Comparison of ENCODE assay signal across 10 cellular contexts in genomic region chr15:63764124-63764827, GRCh38.
DNase-seq lines count a peak whose midpoint lies in the region; ATAC-seq, FAIRE-seq and TF ChIP-seq lines count a peak whose summit lies in the region.
"Had no signal": no experiment of that assay in that cellular context is flagged by ENCODE, and none has a peak within 500 bp of the region (broad histone marks: within the 10 kb centered on the region; RNA-seq: fewer than 3 reads in every experiment).

No MANE protein-coding gene starts in this region.

- peak overlapping the region; percentile 15 for H2BK12ac ChIP-seq in trophoblast cell (ENCODE audit: low read length)

- H3K79me2 ChIP-seq in trophoblast cell (ENCODE audit: control insufficient read depth, insufficient read depth, low read length, poor library complexity): no peaks in the 10 kb centered on the region

- H4K12ac ChIP-seq in trophoblast cell (ENCODE audit: low read depth, low read length): no peak overlapping the region

- H2BK120ac ChIP-seq in trophoblast cell (ENCODE audit: insufficient read depth, low read length, poor library complexity): peak overlapping the region; percentile 20

- no peak overlapping the region for H4K8ac ChIP-seq in trophoblast cell (ENCODE audit: low read depth, low read length)

- no peaks in the 10 kb centered on the region for H3K27me3 ChIP-seq in trophoblast cell (ENCODE audit: insufficient read depth, low read length)

- H3K36me3 ChIP-seq in trophoblast cell (ENCODE audit: control insufficient read depth in 1 of 2, insufficient read depth in 2 of 2, low read length in 2 of 2) (peaks cover 0 to 2% of the 10 kb centered on the region in 2 experiments), mucosa of descending colon (ENCODE audit: low read depth) (no peaks in the 10 kb centered on the region)
- H3K36me3 ChIP-seq: thoracic aorta had no signal

- ATAC-seq in mucosa of descending colon (no peak), HG03045 (IDR thresholded peaks at IDR 0.05; ENCODE audit: unreplicated experiment) (no peak)

- no peak overlapping the region for H3K18ac ChIP-seq in trophoblast cell (ENCODE audit: low read length)

- intact Hi-C loops in mucosa of descending colon (cut with DNase I, micrococcal nuclease): no loop called here

- H3K4ac ChIP-seq in trophoblast cell (ENCODE audit: low read depth, low read length): no peak overlapping the region

- no peak overlapping the region for H3K9ac ChIP-seq in trophoblast cell (ENCODE audit: low read length)

- H3K14ac ChIP-seq in trophoblast cell (ENCODE audit: low read length): no peak overlapping the region

- H3K79me1 ChIP-seq in trophoblast cell (ENCODE audit: low read length): peaks cover 4% of the 10 kb centered on the region

- H3K4me2 ChIP-seq in trophoblast cell (ENCODE audit: low read length): no peak overlapping the region

- H3K27ac ChIP-seq in trophoblast cell (ENCODE audit: low read depth, low read length): peak overlapping the region; percentile 45
- H3K27ac ChIP-seq: thoracic aorta had no signal

- H2AFZ ChIP-seq in trophoblast cell (ENCODE audit: insufficient read depth, low read length, poor library complexity): no peak overlapping the region

- H3K9me3 ChIP-seq in trophoblast cell (ENCODE audit: insufficient read depth, low read depth, low read length): no peaks in the 10 kb centered on the region
- H3K9me3 ChIP-seq in mucosa of descending colon: no peaks in the 10 kb centered on the region
- H3K9me3 ChIP-seq: thoracic aorta had no signal

- H2AK5ac ChIP-seq in trophoblast cell (ENCODE audit: low read length): no peak overlapping the region

- in situ Hi-C loops in SK-MEL-5 (cut with HindIII; ENCODE audit: low pct_unique_long_range_greater_than_20kb, low sequenced_read_pairs): no loop called here

- H3K4me1 ChIP-seq in trophoblast cell (ENCODE audit: control insufficient read depth in 1 of 2, insufficient read depth in 2 of 2, low read length in 2 of 2): peaks cover 5 to 20% of the 10 kb centered on the region in 2 experiments
- H3K4me1 ChIP-seq in mucosa of descending colon (ENCODE audit: low read depth): peaks cover 8% of the 10 kb centered on the region

- no peak overlapping the region for H3K4me3 ChIP-seq in epithelial cell of proximal tubule (ENCODE audit: low read depth, low read length)
- no peak overlapping the region for H3K4me3 ChIP-seq in trophoblast cell (ENCODE audit: low read depth, low read length)
- H3K4me3 ChIP-seq in mucosa of descending colon: no peak overlapping the region
- H3K4me3 ChIP-seq: thoracic aorta had no signal

- no peak for DNase-seq in GM19239 (ENCODE audit: insufficient read length, low spot score)
- DNase-seq in SK-MEL-5 (ENCODE audit: low read depth, low spot score): peak; percentile 87
- DNase-seq in epithelial cell of proximal tubule (ENCODE audit: low read depth): peak; percentile 2
- no peak for DNase-seq in trophoblast cell
- DNase-seq in mucosa of descending colon: no peak
- no peak for DNase-seq in GDM1 (lab: John Stamatoyannopoulos, UW)
- DNase-seq: activated CD4-positive, alpha-beta T cell treated with anti-CD3 and anti-CD28 coated beads, Interleukin-2, amount 50 U/mL, for 48 hours; NCI-H2227 treated with DMSO at 0.1 percent for 48 hours had no signal

- H4K91ac ChIP-seq in trophoblast cell (ENCODE audit: low read depth, low read length): no peak overlapping the region

- H2BK5ac ChIP-seq in trophoblast cell (ENCODE audit: low read depth, low read length, poor library complexity): no peak overlapping the region

- no peak for TF ChIP-seq CTCF in epithelial cell of proximal tubule (conservative IDR thresholded peaks at IDR 0.05; ENCODE audit: low read depth, low read length)
- TF ChIP-seq CTCF in mucosa of descending colon (IDR thresholded peaks at IDR 0.05): no peak

- no peak overlapping the region for H3K23ac ChIP-seq in trophoblast cell (ENCODE audit: low read length)

- peak; percentile 45 for FAIRE-seq in GM19239 (lab: Jason Lieb, UNC)

- WGBS in trophoblast cell (ENCODE audit: extremely low coverage, insufficient coverage, insufficient read length): no CpG with 5 or more reads among the region's 7 CpGs

Comparison
In these comparisons a context has a peak if more than half of its experiments do, and no peak if none do; other contexts are left out.
1. DNase-seq: peak in SK-MEL-5 (single experiment) and epithelial cell of proximal tubule (single experiment); none in GM19239 (single experiment), trophoblast cell (0 of 2), mucosa of descending colon (0 of 3) and GDM1 (single experiment).